ENCODE assay signal across 20 cellular contexts in genomic region chr4:21077967-21078366, GRCh38.
"Had no signal": no experiment of that assay in that cellular context is flagged by ENCODE, and none has a peak within 500 bp of the region (broad histone marks: within the 10 kb centered on the region; RNA-seq: fewer than 3 reads in every experiment).

No MANE protein-coding gene starts in this region.

- H3K27me3 ChIP-seq: colonic mucosa, heart right ventricle, pancreas, upper lobe of left lung, vagina had no signal

- ATAC-seq: heart right ventricle; lower lobe of right lung; pancreas; right cardiac atrium; stimulated activated memory B cell treated with anti-CD40 and anti-IgM and Interleukin-4, amounts not matched to agents 10 μg/mL and 1 μg/mL and 100 μg/mL, for 72 hours had no signal

- DNase-seq: colonic mucosa; dermis blood vessel endothelial cell; erythroblast; heart right ventricle; hypothalamus; islet precursor cell; left ventricle myocardium inferior; lower lobe of right lung; mesendoderm; naive B cell; occipital lobe; pancreas; right cardiac atrium; stimulated activated CD4-positive, alpha-beta T cell treated with anti-CD3 and anti-CD28 coated beads, Interleukin-4, amount 100 ng/mL, for 1 hour; stimulated activated CD8-positive, alpha-beta memory T cell treated with anti-CD3 and anti-CD28 coated beads, Interleukin-4, amount 100 ng/mL, for 48 hours; upper lobe of left lung had no signal

- H3K4me1 ChIP-seq: colonic mucosa, heart right ventricle, left ventricle myocardium inferior, lower lobe of right lung, pancreas, upper lobe of left lung, vagina had no signal

- H3K4me3 Mint-ChIP-seq: naive B cell; nephron; stimulated activated memory B cell treated with anti-CD40 and anti-IgM and Interleukin-4, amounts not matched to agents 10 μg/mL and 1 μg/mL and 100 μg/mL, for 72 hours had no signal

- H3K36me3 ChIP-seq: colonic mucosa, heart right ventricle, left ventricle myocardium inferior, lower lobe of right lung, pancreas, upper lobe of left lung, vagina had no signal

- H3K4me1 Mint-ChIP-seq: naive B cell; nephron; stimulated activated memory B cell treated with anti-CD40 and anti-IgM and Interleukin-4, amounts not matched to agents 10 μg/mL and 1 μg/mL and 100 μg/mL, for 72 hours had no signal

- H3K36me3 Mint-ChIP-seq: naive B cell; stimulated activated memory B cell treated with anti-CD40 and anti-IgM and Interleukin-4, amounts not matched to agents 10 μg/mL and 1 μg/mL and 100 μg/mL, for 72 hours had no signal

- H3K27ac Mint-ChIP-seq: naive B cell; nephron; progenitor cell of endocrine pancreas; stimulated activated memory B cell treated with anti-CD40 and anti-IgM and Interleukin-4, amounts not matched to agents 10 μg/mL and 1 μg/mL and 100 μg/mL, for 72 hours had no signal

- H3K4me3 ChIP-seq: colonic mucosa, heart right ventricle, left ventricle myocardium inferior, lower lobe of right lung, pancreas, upper lobe of left lung, vagina had no signal

- H3K9me3 ChIP-seq: colonic mucosa, lower lobe of right lung, pancreas, upper lobe of left lung, vagina had no signal

- H3K27me3 Mint-ChIP-seq: naive B cell; progenitor cell of endocrine pancreas; stimulated activated memory B cell treated with anti-CD40 and anti-IgM and Interleukin-4, amounts not matched to agents 10 μg/mL and 1 μg/mL and 100 μg/mL, for 72 hours had no signal

- H3K27ac ChIP-seq: colonic mucosa, heart right ventricle, left ventricle myocardium inferior, lower lobe of right lung, pancreas, upper lobe of left lung, vagina had no signal
